Comparison of ENCODE assay signal across 26 cellular contexts in genomic region chr13:60836821-60837220, GRCh38.
"Had no signal": no experiment of that assay in that cellular context is flagged by ENCODE, and none has a peak within 500 bp of the region (broad histone marks: within the 10 kb centered on the region; RNA-seq: fewer than 3 reads in every experiment).

No MANE protein-coding gene starts in this region.

- H3K9me3 ChIP-seq: colonic mucosa, neutrophil, pancreas, testis, upper lobe of left lung had no signal

- H3K27ac ChIP-seq: colonic mucosa, esophagus muscularis mucosa, heart right ventricle, left lung, neutrophil, pancreas, stomach, testis, tibial artery, upper lobe of left lung had no signal

- H3K27me3 ChIP-seq: colonic mucosa, esophagus muscularis mucosa, heart right ventricle, left lung, neutrophil, pancreas, stomach, testis, tibial artery, upper lobe of left lung had no signal

- H3K4me3 ChIP-seq: colonic mucosa, esophagus muscularis mucosa, heart right ventricle, left lung, mucosa of descending colon, pancreas, smooth muscle cell, stomach, testis, tibial artery, upper lobe of left lung had no signal

- H3K4me1 ChIP-seq: colonic mucosa, heart right ventricle, left lung, pancreas, stomach, testis, upper lobe of left lung had no signal

- FAIRE-seq: islet of Langerhans, pancreas, urothelium cell line had no signal

- H3K36me3 ChIP-seq: colonic mucosa, esophagus muscularis mucosa, heart right ventricle, left lung, neutrophil, pancreas, stomach, tibial artery, upper lobe of left lung had no signal

- DNase-seq: colonic mucosa; effector CD8-positive, alpha-beta T cell; endodermal cell; foreskin melanocyte; glutamatergic neuron; heart right ventricle; hippocampal formation; left cardiac atrium; left lung; mesenchymal stem cell; mucosa of descending colon; naive B cell; pancreas; stimulated activated CD4-positive, alpha-beta T cell treated with anti-CD3 and anti-CD28 coated beads, Interleukin-12 subunit alpha, Interleukin-12 subunit beta, amount 100 ng/mL, for 4 hours; stimulated activated CD4-positive, alpha-beta T cell treated with anti-CD3 and anti-CD28 coated beads, Interleukin-1b, Interleukin-23, amount 100 ng/mL, for 48 hours; stimulated activated CD4-positive, alpha-beta T cell treated with anti-CD3 and anti-CD28 coated beads, Interleukin-4, amount 100 ng/mL, for 24 hours; stimulated activated naive CD4-positive, alpha-beta T cell treated with Interleukin-2 at 50 U/mL for 16 hours; stomach; testis; tibial artery; upper lobe of left lung had no signal
